Comparison of ENCODE assay signal across 9 cellular contexts in the genomic region with DNA sequence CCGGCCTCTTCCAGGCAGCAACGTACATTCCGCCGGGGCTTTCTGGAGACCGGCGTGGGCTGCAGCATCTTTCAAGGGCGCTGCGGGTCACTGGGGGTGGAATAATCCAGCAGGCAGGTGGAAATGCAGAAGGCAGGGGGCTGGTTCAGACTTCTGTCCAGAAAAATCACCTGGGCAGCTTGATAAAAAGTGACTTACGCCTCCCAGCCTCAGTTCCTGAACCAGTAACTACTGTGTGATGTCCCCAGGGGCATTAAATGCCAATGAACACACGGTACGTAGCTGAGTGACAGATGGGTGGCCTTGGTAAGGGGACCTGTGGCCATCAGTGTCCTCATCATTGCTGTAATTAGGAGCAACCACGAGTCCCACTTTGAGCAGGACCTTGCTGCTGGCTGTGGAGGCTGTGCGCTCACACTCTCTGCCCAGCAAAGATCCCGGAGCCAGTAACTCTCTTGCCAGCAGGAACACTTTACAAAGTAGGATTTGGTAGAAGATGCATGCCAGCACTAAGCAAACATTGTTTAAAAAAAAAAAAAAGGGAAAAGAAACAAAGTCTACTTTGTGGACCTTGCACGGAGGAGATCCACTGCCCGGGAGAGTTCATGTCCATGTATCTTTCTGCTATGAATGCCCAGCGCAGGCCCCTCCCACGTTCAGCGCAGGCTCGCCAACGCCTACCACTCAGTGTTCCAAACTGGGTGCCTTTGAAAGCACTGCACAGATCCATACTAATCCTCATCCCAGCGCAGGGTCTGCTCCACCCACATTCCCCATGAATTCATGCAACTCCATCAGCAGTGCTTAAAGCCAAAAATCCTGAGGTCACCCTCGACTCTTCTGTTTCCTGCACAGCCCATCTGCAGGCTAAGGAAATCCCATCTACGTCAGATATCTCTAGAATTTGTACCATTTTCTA.
DNase-seq lines count a peak whose midpoint lies in the region; ATAC-seq, FAIRE-seq and TF ChIP-seq lines count a peak whose summit lies in the region.
"Had no signal": no experiment of that assay in that cellular context is flagged by ENCODE, and none has a peak within 500 bp of the region (broad histone marks: within the 10 kb centered on the region; RNA-seq: fewer than 3 reads in every experiment).

No MANE protein-coding gene starts in this region.

- H3K36me3 ChIP-seq in small intestine (ENCODE audit: control insufficient read depth in 2 of 2, insufficient read depth in 2 of 2, low read length in 2 of 2) = no peaks in the 10 kb centered on the region
- no peaks in the 10 kb centered on the region for H3K36me3 ChIP-seq in PC-3 (ENCODE audit: low read depth, low read length)

- no peak for FAIRE-seq in small intestine (lab: Jason Lieb, UNC)

- no peaks in the 10 kb centered on the region for H3K79me2 ChIP-seq in PC-3 (ENCODE audit: low read length)

- DNase-seq in GF-D8 (lab: John Stamatoyannopoulos, UW) (peak; percentile 24), astrocyte of the cerebellum (ENCODE audit: low read depth) (peak; percentile 42), left colon (peak; percentile 72 to 76), small intestine (peak; percentile 88), PC-3 (no peak), germinal center (ENCODE audit: low spot score) (no peak), A172 (ENCODE audit: low spot score) (no peak)
- DNase-seq: activated T-cell treated with anti-CD3 and anti-CD28 coated beads, Interleukin-2, amount 50 U/mL, for 72 hours had no signal

- H3F3A ChIP-seq in PC-3 (ENCODE audit: low read length, unreplicated experiment) = no peaks in the 10 kb centered on the region

- CTCF ChIA-PET in PC-3 (lab: Charles Lee) = no interaction called here

- H3K9me2 ChIP-seq in PC-3 (replicated peaks; ENCODE audit: low read length) = no peaks in the 10 kb centered on the region

- peaks cover 4 to 30% of the 10 kb centered on the region in 2 donors for H3K4me1 ChIP-seq in small intestine (ENCODE audit: control insufficient read depth in 2 of 2, insufficient read depth in 1 of 2, low read depth in 1 of 2, low read length in 1 of 2)
- H3K4me1 ChIP-seq in PC-3 (ENCODE audit: insufficient read depth, low read length) = no peaks in the 10 kb centered on the region

- intact Hi-C loops in left colon (cut with DNase I, micrococcal nuclease) = no loop called here
- intact Hi-C loops in PC-3 (cut with micrococcal nuclease) = no loop called here

- H3K9ac ChIP-seq in PC-3 (ENCODE audit: low read length) = no peak overlapping the region

- BruUV-seq in PC-3 (replicated peaks; lab: Mats Ljungman, UMichigan) = no TSS peak

- H3K27me3 ChIP-seq in small intestine (ENCODE audit: control insufficient read depth in 2 of 2, insufficient read depth in 2 of 2, low read length in 2 of 2) = no peaks in the 10 kb centered on the region
- H3K27me3 ChIP-seq in PC-3 (ENCODE audit: low read length) = no peaks in the 10 kb centered on the region

- 26 to 56% (median 40%) methylated on average over 24 of the region's 24 CpGs for WGBS in small intestine, 3 donors

- H3K4me2 ChIP-seq in PC-3 (ENCODE audit: low read length) = no peak overlapping the region

- POLR2A ChIA-PET in PC-3 (lab: Charles Lee; ENCODE audit: unreplicated experiment) = no interaction called here

- in situ Hi-C loops in astrocyte of the cerebellum (cut with HindIII; ENCODE audit: low sequenced_read_pairs) = no loop called here

- no peak overlapping the region for H2AFZ ChIP-seq in PC-3 (ENCODE audit: low read length)

- H3K27ac ChIP-seq in small intestine (ENCODE audit: low read depth in 1 of 2, low read length in 1 of 2) = peak overlapping the region in 1 of 2 donors; percentile 85
- H3K27ac ChIP-seq in PC-3 (ENCODE audit: low read length) = no peak overlapping the region

- TF ChIP-seq CTCF in astrocyte of the cerebellum (IDR thresholded peaks at IDR 0.05; ENCODE audit: low read depth, low read length, missing control alignments) (no peak), PC-3 (conservative IDR thresholded peaks at IDR 0.05; ENCODE audit: low read depth, low read length) (no peak)

- H3K4me3 ChIP-seq in astrocyte of the cerebellum (ENCODE audit: low read depth, low read length) (no peak overlapping the region), small intestine (ENCODE audit: low read depth in 1 of 2, low read length in 2 of 2) (no peak overlapping the region), PC-3 (ENCODE audit: low read length) (no peak overlapping the region)

- no peaks in the 10 kb centered on the region for H4K20me1 ChIP-seq in PC-3 (ENCODE audit: low read length)

- no peaks in the 10 kb centered on the region for H3K9me3 ChIP-seq in small intestine (ENCODE audit: control insufficient read depth, low read depth)
- H3K9me3 ChIP-seq in PC-3 (ENCODE audit: low read length) = no peaks in the 10 kb centered on the region

- ATAC-seq in left colon = peak; percentile 95
- no peak for ATAC-seq in PC-3
- no peak for ATAC-seq in HG03520 (IDR thresholded peaks at IDR 0.05; ENCODE audit: unreplicated experiment)
- ATAC-seq: activated T-cell treated with anti-CD3 and anti-CD28 coated beads, Interleukin-2, amount 50 U/mL, for 72 hours had no signal

Comparison
In these comparisons a context has a peak if more than half of its experiments do, and no peak if none do; other contexts are left out.
1. DNase-seq: peak in GF-D8 (single experiment), astrocyte of the cerebellum (single experiment), left colon (2 of 2) and small intestine (single experiment); none in PC-3 (single experiment), germinal center (single experiment) and A172 (single experiment).